ENCODE assay signal across 26 cellular contexts in genomic region chr7:117759950-117760640, GRCh38.
DNase-seq lines count a peak whose midpoint lies in the region; ATAC-seq, FAIRE-seq and TF ChIP-seq lines count a peak whose summit lies in the region.
"Had no signal": no experiment of that assay in that cellular context is flagged by ENCODE, and none has a peak within 500 bp of the region (broad histone marks: within the 10 kb centered on the region; RNA-seq: fewer than 3 reads in every experiment).

No MANE protein-coding gene starts in this region.

- H3K56ac ChIP-seq in IMR-90 (ENCODE audit: extremely low read depth, insufficient read depth, low read length) = no peak overlapping the region

- TF ChIP-seq RAD21 in A549 (conservative IDR thresholded peaks at IDR 0.05 in 1 of 2, IDR thresholded peaks at IDR 0.05 in 1 of 2) (no peak), IMR-90 (IDR thresholded peaks at IDR 0.05; ENCODE audit: low read length) (no peak), K562 (CRISPR knock-in tag; conservative IDR thresholded peaks at IDR 0.05 in 1 of 2, IDR thresholded peaks at IDR 0.05 in 1 of 2) (no peak)

- no peak overlapping the region for H3K23ac ChIP-seq in IMR-90 (ENCODE audit: low read depth, low read length)

- H3K4me1 ChIP-seq in A549 (no peaks in the 10 kb centered on the region), IMR-90 (ENCODE audit: control insufficient read depth, insufficient read depth, low read length) (0 out of 2 replicates have a peak, but pooled peaks cover 2% of the 10 kb centered on the region), K562 (replicated peaks in 1 of 2; ENCODE audit: control insufficient read depth in 2 of 2, insufficient read depth in 2 of 2, low read length in 2 of 2) (0 out of 5 replicates have a peak, but pooled peaks cover 0 to 4% of the 10 kb centered on the region in 2 experiments)
- H3K4me1 ChIP-seq: ascending aorta, right atrium auricular region had no signal

- no peak overlapping the region for H3K27ac ChIP-seq in A549
- H3K27ac ChIP-seq in IMR-90 (ENCODE audit: insufficient read depth, low read length) = no peak overlapping the region
- H3K27ac ChIP-seq in K562 (ENCODE audit: extremely low read depth, low read depth, low read length) = no peak overlapping the region
- H3K27ac ChIP-seq: ascending aorta, C4-2B, right atrium auricular region had no signal

- CTCF ChIA-PET in A549 (lab: Yijun Ruan, JAX) (no interaction called here), IMR-90 (lab: Yijun Ruan, JAX) (interaction anchor here (0.6 kb wide), 1 partner anchor 105 kb away, joined by 3 read pairs; no protein-coding TSS in a partner anchor), K562 (lab: Yijun Ruan, JAX; ENCODE audit: low intra/inter-chr PET ratio) (no interaction called here)

- H3K79me1 ChIP-seq in IMR-90 (ENCODE audit: low read depth in 1 of 2, low read length in 2 of 2) = no peaks in the 10 kb centered on the region

- TF ChIP-seq CTCF in A549 (IDR thresholded peaks at IDR 0.05) = no peak
- TF ChIP-seq CTCF in IMR-90 (conservative IDR thresholded peaks at IDR 0.05; ENCODE audit: low read depth, low read length) = no peak
- TF ChIP-seq CTCF in K562 (IDR thresholded peaks at IDR 0.05 in 2 of 3, conservative IDR thresholded peaks at IDR 0.05 in 1 of 3; ENCODE audit: insufficient read depth in 2 of 3, low read depth in 1 of 3, low read length in 3 of 3) = no peak

- no peak overlapping the region for H2AFZ ChIP-seq in IMR-90 (replicated peaks; ENCODE audit: low read length, poor library complexity)
- no peak overlapping the region for H2AFZ ChIP-seq in K562 (ENCODE audit: low read depth, low read length)

- H4K20me1 ChIP-seq in IMR-90 (ENCODE audit: insufficient read depth, low read length) = no peaks in the 10 kb centered on the region
- H4K20me1 ChIP-seq in K562 (replicated peaks; ENCODE audit: control insufficient read depth, insufficient read depth, low read length) = no peaks in the 10 kb centered on the region

- no peak overlapping the region for H3K14ac ChIP-seq in IMR-90 (replicated peaks; ENCODE audit: low read depth, low read length)

- FAIRE-seq in A549 (lab: Jason Lieb, UNC) (no peak), K562 (lab: Jason Lieb, UNC) (no peak), RCC 7860 (lab: Jason Lieb, UNC) (no peak)
- FAIRE-seq: D721Med, H54 had no signal

- no peak overlapping the region for H2BK120ac ChIP-seq in IMR-90 (ENCODE audit: low read depth, low read length)

- TF ChIP-seq POLR2A in A549 (IDR thresholded peaks at IDR 0.05; ENCODE audit: low read length) (no peak), IMR-90 (IDR thresholded peaks at IDR 0.05; ENCODE audit: low read depth, low read length) (no peak), K562 (conservative IDR thresholded peaks at IDR 0.05) (no peak)

- H2AK5ac ChIP-seq in IMR-90 (ENCODE audit: low read depth, low read length) = no peak overlapping the region

- in situ Hi-C loops in IMR-90 (cut with MboI; ENCODE audit: low sequenced_read_pairs) (loop anchor here (25.0 kb wide), 1 partner anchor 327 kb away; no protein-coding TSS in a partner anchor), K562 (cut with MboI) (no loop called here)

- POLR2A ChIA-PET in A549 (lab: Yijun Ruan, JAX) = no interaction called here
- POLR2A ChIA-PET in IMR-90 (lab: Charles Lee; ENCODE audit: unreplicated experiment) = no interaction called here
- POLR2A ChIA-PET in K562 (lab: Yijun Ruan, JAX) = interaction anchor here (0.6 to 1.1 kb wide), 2 partner anchors 17 to 868 kb away, joined by 3 to 4 read pairs; no protein-coding TSS in a partner anchor

- H4K91ac ChIP-seq in IMR-90 (ENCODE audit: insufficient read depth, low read depth, low read length) = no peak overlapping the region

- BruUV-seq in IMR-90 (replicated peaks; lab: Mats Ljungman, UMichigan) (no TSS peak), K562 (replicated peaks; lab: Mats Ljungman, UMichigan) (no TSS peak)

- H3K4me2 ChIP-seq in A549 (no peak overlapping the region), IMR-90 (ENCODE audit: low read depth, low read length) (no peak overlapping the region), K562 (ENCODE audit: insufficient read depth, low read length) (no peak overlapping the region)

- H4K8ac ChIP-seq in IMR-90 (ENCODE audit: low read depth in 2 of 2, low read length in 2 of 2) = no peak overlapping the region

- ATAC-seq in A549 = no peak
- peak; percentile 32 for ATAC-seq in IMR-90 (ENCODE audit: low read depth)
- ATAC-seq in K562 = no peak; the same call in 2 of the 3 replicates
- no peak for ATAC-seq in HG03159 (IDR thresholded peaks at IDR 0.05; ENCODE audit: unreplicated experiment)
- no peak for ATAC-seq in HG02852 (IDR thresholded peaks at IDR 0.05; ENCODE audit: unreplicated experiment)
- ATAC-seq: esophagus mucosa, natural killer cell, PC-3, T-helper 17 cell had no signal

- DNase-seq in A549 (ENCODE audit: low read depth in 1 of 2, low spot score in 1 of 2) (no peak), IMR-90 (peak; percentile 88), K562 (ENCODE audit: extremely low read depth in 1 of 4, low spot score in 3 of 4) (no peak), globus pallidus (ENCODE audit: low spot score) (peak; percentile 56), HuH-7.5 (ENCODE audit: low spot score) (no peak), RCC 7860 (ENCODE audit: low spot score) (no peak)
- DNase-seq: activated CD4-positive, alpha-beta T cell treated with anti-CD3 and anti-CD28 coated beads for 4 hours; activated naive CD4-positive, alpha-beta T cell treated with anti-CD3 and anti-CD28 coated beads, Interleukin-2, amount 50 U/mL, for 16 hours; activated T-cell treated with anti-CD3 and anti-CD28 coated beads, Interleukin-2, amount 50 U/mL, for 48 hours; effector CD8-positive, alpha-beta T cell; EL; KBM-7; natural killer cell; NCI-H146; NCI-H226; NCI-H774; PC-3; T-helper 17 cell had no signal

- H3K18ac ChIP-seq in IMR-90 (ENCODE audit: low read depth, low read length) = no peak overlapping the region

- H3K9ac ChIP-seq in IMR-90 (ENCODE audit: low read depth, low read length) (no peak overlapping the region), K562 (ENCODE audit: insufficient read depth in 1 of 2, low read depth in 2 of 2, low read length in 2 of 2) (no peak overlapping the region)

- H2BK5ac ChIP-seq in IMR-90 (ENCODE audit: low read depth, low read length, poor library complexity, severe bottlenecking) = no peak overlapping the region

- H3K4ac ChIP-seq in IMR-90 (ENCODE audit: low read depth, low read length) = no peak overlapping the region

- H4K5ac ChIP-seq in IMR-90 (ENCODE audit: low read depth, low read length) = no peak overlapping the region

- no peaks in the 10 kb centered on the region for H3K9me1 ChIP-seq in IMR-90 (ENCODE audit: insufficient read depth, low read length)
- no peaks in the 10 kb centered on the region for H3K9me1 ChIP-seq in K562 (ENCODE audit: control insufficient read depth, insufficient read depth, low read length)

- intact Hi-C loops in IMR-90 (cut with micrococcal nuclease) = loop anchor here (10.0 kb wide), 1 partner anchor 235 kb away; no protein-coding TSS in a partner anchor
- intact Hi-C loops in K562 (cut with micrococcal nuclease) = loop anchor here (10.0 kb wide), 1 partner anchor 345 kb away; no protein-coding TSS in a partner anchor

- no peak overlapping the region for H3K4me3 ChIP-seq in A549
- no peak overlapping the region for H3K4me3 ChIP-seq in IMR-90 (ENCODE audit: insufficient read depth, low read depth, low read length)
- no peak overlapping the region for H3K4me3 ChIP-seq in K562
- H3K4me3 ChIP-seq: ascending aorta, right atrium auricular region had no signal

- no peak overlapping the region for H2AK9ac ChIP-seq in IMR-90 (replicated peaks; ENCODE audit: low read depth, low read length, poor library complexity)

- H3K27me3 ChIP-seq in IMR-90 (ENCODE audit: control insufficient read depth, insufficient read depth, low read length) = no peaks in the 10 kb centered on the region
- no peaks in the 10 kb centered on the region for H3K27me3 ChIP-seq in K562 (ENCODE audit: control insufficient read depth in 2 of 2, insufficient read depth in 2 of 2, low read length in 2 of 2)
- H3K27me3 ChIP-seq: ascending aorta, right atrium auricular region had no signal

- TF ChIP-seq EP300 in A549 (IDR thresholded peaks at IDR 0.05) = no peak
- TF ChIP-seq EP300 in K562 (IDR thresholded peaks at IDR 0.05; ENCODE audit: low read length) = no peak

- dilution Hi-C loops in IMR-90 (cut with HindIII; ENCODE audit: low sequenced_read_pairs, unreplicated experiment) = no loop called here

- no peak overlapping the region for H2BK20ac ChIP-seq in IMR-90 (ENCODE audit: low read depth, low read length)

- no peaks in the 10 kb centered on the region for H3K79me2 ChIP-seq in K562 (ENCODE audit: control insufficient read depth, insufficient read depth, low read length)

- WGBS in A549 (ENCODE audit: missing lambda C conversion rate) = 59% methylated on average over 9 of the region's 9 CpGs
- no CpG with 5 or more reads among the region's 9 CpGs for WGBS in IMR-90 (ENCODE audit: extremely low coverage in 2 of 2, insufficient read length in 1 of 2), 2 experiments
- WGBS in K562 (ENCODE audit: insufficient coverage, low coverage, missing lambda C conversion rate) = 18% methylated on average over 9 of the region's 9 CpGs

- no peaks in the 10 kb centered on the region for H3K9me3 ChIP-seq in A549
- no peaks in the 10 kb centered on the region for H3K9me3 ChIP-seq in IMR-90 (ENCODE audit: control insufficient read depth, insufficient read depth, low read length)
- no peaks in the 10 kb centered on the region for H3K9me3 ChIP-seq in K562 (replicated peaks; ENCODE audit: control insufficient read depth, insufficient read depth, low read depth, low read length)
- H3K9me3 ChIP-seq: ascending aorta, right atrium auricular region had no signal

- H2BK15ac ChIP-seq in IMR-90 (ENCODE audit: low read depth, low read length) = no peak overlapping the region

- H3K36me3 ChIP-seq in IMR-90 (ENCODE audit: control insufficient read depth, insufficient read depth, low read length) (peaks cover 8% of the 10 kb centered on the region), K562 (ENCODE audit: control insufficient read depth, insufficient read depth, low read length) (no peaks in the 10 kb centered on the region)

TF ChIP-seq in A549, 52 proteins besides CTCF, POLR2A, EP300 and RAD21 (continues in another document):
- TF ChIP-seq MAZ (IDR thresholded peaks at IDR 0.05; ENCODE audit: borderline replicate concordance, low read depth, low read length) = no peak
- no peak for TF ChIP-seq TFCP2L1 (CRISPR knock-in tag; IDR thresholded peaks at IDR 0.05)
- TF ChIP-seq FOSB (CRISPR knock-in tag; IDR thresholded peaks at IDR 0.05) = no peak

TF ChIP-seq in K562, 482 proteins besides CTCF, POLR2A, EP300 and RAD21 (continues in another document):
- TF ChIP-seq, protein P1, sequence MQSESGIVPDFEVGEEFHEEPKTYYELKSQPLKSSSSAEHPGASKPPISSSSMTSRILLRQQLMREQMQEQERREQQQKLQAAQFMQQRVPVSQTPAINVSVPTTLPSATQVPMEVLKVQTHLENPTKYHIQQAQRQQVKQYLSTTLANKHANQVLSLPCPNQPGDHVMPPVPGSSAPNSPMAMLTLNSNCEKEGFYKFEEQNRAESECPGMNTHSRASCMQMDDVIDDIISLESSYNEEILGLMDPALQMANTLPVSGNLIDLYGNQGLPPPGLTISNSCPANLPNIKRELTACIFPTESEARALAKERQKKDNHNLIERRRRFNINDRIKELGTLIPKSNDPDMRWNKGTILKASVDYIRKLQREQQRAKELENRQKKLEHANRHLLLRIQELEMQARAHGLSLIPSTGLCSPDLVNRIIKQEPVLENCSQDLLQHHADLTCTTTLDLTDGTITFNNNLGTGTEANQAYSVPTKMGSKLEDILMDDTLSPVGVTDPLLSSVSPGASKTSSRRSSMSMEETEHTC (IDR thresholded peaks at IDR 0.05) = no peak

Comparison
In these comparisons a context has a peak if more than half of its experiments do, and no peak if none do; other contexts are left out.
1. DNase-seq: peak in IMR-90 (single experiment) and globus pallidus (single experiment); none in A549 (0 of 2), K562 (0 of 4), HuH-7.5 (single experiment) and RCC 7860 (single experiment).
2. Of the 35 proteins assayed by ChIP-seq in both K562 and A549: peak only in K562: BHLHE40 and RCOR1; only in A549: none; in both: none; in neither: 33.